In genomic region chr9:129162497-129162896, GRCh38 we compare ENCODE assay signal across 17 cellular contexts.
"Had no signal": no experiment of that assay in that cellular context is flagged by ENCODE, and none has a peak within 500 bp of the region (broad histone marks: within the 10 kb centered on the region; RNA-seq: fewer than 3 reads in every experiment).

No MANE protein-coding gene starts in this region.

- FAIRE-seq: endothelial cell of umbilical vein had no signal

- H3K27ac Mint-ChIP-seq: activated B cell treated with CpG ODN at 0.5 μM for 24 hours; activated naive CD4-positive, alpha-beta T cell treated with anti-CD3 and anti-CD28 coated beads for 36 hours; memory B cell had no signal

- H3K4me1 Mint-ChIP-seq: activated T-helper 17 cell treated with anti-CD3 and anti-CD28 coated beads, Interleukin-2, amount 50 U/mL, for 72 hours had no signal

- DNase-seq: activated B cell treated with CpG ODN at 0.5 μM for 24 hours; activated CD4-positive, alpha-beta T cell treated with anti-CD3 and anti-CD28 coated beads, Interleukin-2, amount 50 U/mL, for 1 hour; activated naive CD4-positive, alpha-beta T cell treated with anti-CD3 and anti-CD28 coated beads for 36 hours; activated T-cell treated with anti-CD3 and anti-CD28 coated beads for 4 hours; colonic mucosa; effector CD4-positive, alpha-beta T cell; foreskin melanocyte; islet precursor cell; psoas muscle; stimulated activated CD4-positive, alpha-beta T cell treated with anti-CD3 and anti-CD28 coated beads, Interleukin-12 subunit alpha, Interleukin-12 subunit beta, amount 100 ng/mL, for 4 hours; stimulated activated naive CD8-positive, alpha-beta T cell treated with anti-CD3 and anti-CD28 coated beads, Interleukin-15, Interleukin-2, amounts not matched to agents 100 U/mL and 50 U/mL, for 24 hours had no signal

- H3K36me3 ChIP-seq: colonic mucosa had no signal

- H3K4me3 Mint-ChIP-seq: activated B cell treated with CpG ODN at 0.5 μM for 24 hours; activated naive CD4-positive, alpha-beta T cell treated with anti-CD3 and anti-CD28 coated beads for 36 hours; activated T-helper 17 cell treated with anti-CD3 and anti-CD28 coated beads, Interleukin-2, amount 50 U/mL, for 72 hours; memory B cell; nephron had no signal

- H3K27ac ChIP-seq: colonic mucosa, psoas muscle had no signal

- H3K9me3 Mint-ChIP-seq: activated B cell treated with CpG ODN at 0.5 μM for 24 hours; activated naive CD4-positive, alpha-beta T cell treated with anti-CD3 and anti-CD28 coated beads for 36 hours; activated T-helper 17 cell treated with anti-CD3 and anti-CD28 coated beads, Interleukin-2, amount 50 U/mL, for 72 hours; memory B cell had no signal

- H3K9me3 ChIP-seq: colonic mucosa, psoas muscle had no signal

- H3K27me3 Mint-ChIP-seq: activated B cell treated with CpG ODN at 0.5 μM for 24 hours; activated T-helper 17 cell treated with anti-CD3 and anti-CD28 coated beads, Interleukin-2, amount 50 U/mL, for 72 hours had no signal

- ATAC-seq: activated T-helper 17 cell treated with anti-CD3 and anti-CD28 coated beads, Interleukin-2, amount 50 U/mL, for 72 hours; left lobe of liver; sciatic nerve; stimulated activated naive CD8-positive, alpha-beta T cell treated with anti-CD3 and anti-CD28 coated beads, Interleukin-15, Interleukin-2, amounts not matched to agents 100 U/mL and 50 U/mL, for 24 hours had no signal

- H3K4me3 ChIP-seq: colonic mucosa, psoas muscle had no signal

- H3K27me3 ChIP-seq: colonic mucosa had no signal

- H3K36me3 Mint-ChIP-seq: memory B cell had no signal
